ENCODE assay signal across 17 cellular contexts in the genomic region with DNA sequence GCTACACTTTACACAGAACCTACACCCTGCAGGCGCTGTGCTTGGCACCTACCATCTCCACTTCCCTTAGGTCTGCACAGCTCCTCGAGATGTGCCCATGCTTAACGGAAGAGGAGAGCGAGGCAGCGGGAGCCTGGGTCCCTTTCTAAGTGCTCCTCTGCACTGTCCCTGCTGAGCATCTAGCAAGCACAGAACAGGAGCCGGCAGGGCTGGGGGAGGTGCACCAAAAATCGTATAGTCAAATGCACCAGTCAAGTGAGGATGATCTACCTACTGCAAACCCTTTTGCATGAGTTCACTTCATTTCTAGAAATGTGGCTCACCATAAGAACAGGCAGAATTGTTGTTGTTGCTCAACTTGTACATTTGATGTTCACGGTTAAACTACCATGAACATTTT.
DNase-seq lines count a peak whose midpoint lies in the region; ATAC-seq and TF ChIP-seq lines count a peak whose summit lies in the region.
"Had no signal": no experiment of that assay in that cellular context is flagged by ENCODE, and none has a peak within 500 bp of the region (broad histone marks: within the 10 kb centered on the region; RNA-seq: fewer than 3 reads in every experiment).

No MANE protein-coding gene starts in this region.

- peaks cover 14% of the 10 kb centered on the region; the same call in 2 of the 3 replicates for H3K36me3 Mint-ChIP-seq in GM23338 (ENCODE audit: low read depth)
- H3K36me3 Mint-ChIP-seq in stimulated activated memory B cell treated with anti-CD40 and anti-IgM and Interleukin-4, amounts not matched to agents 10 μg/mL and 1 μg/mL and 100 μg/mL, for 72 hours, result peaks cover 57% of the 10 kb centered on the region
- H3K36me3 Mint-ChIP-seq: activated CD4-positive, alpha-beta memory T cell treated with anti-CD3 and anti-CD28 coated beads for 36 hours; CD8-positive, alpha-beta memory T cell had no signal

- ATAC-seq in GM23338 (peak; percentile 38; the same call in 1 of the 3 replicates), HG02885 (IDR thresholded peaks at IDR 0.05; ENCODE audit: poor library complexity, unreplicated experiment) (no peak), HG03135 (IDR thresholded peaks at IDR 0.05; ENCODE audit: unreplicated experiment) (no peak)
- no peak for ATAC-seq in stimulated activated memory B cell treated with anti-CD40 and anti-IgM and Interleukin-4, amounts not matched to agents 10 μg/mL and 1 μg/mL and 100 μg/mL, for 72 hours
- ATAC-seq: activated T-helper 17 cell treated with anti-CD3 and anti-CD28 coated beads, Interleukin-2, amount 50 U/mL, for 72 hours; PC-3 had no signal

- H3K27ac ChIP-seq in GM23338 (ENCODE audit: low read depth), result no peak overlapping the region
- peak overlapping the region; percentile 50 for H3K27ac ChIP-seq in angular gyrus (ENCODE audit: low read depth, low read length)
- peak overlapping the region; percentile 89 for H3K27ac ChIP-seq in mesodermal cell (ENCODE audit: low read depth, low read length, severe bottlenecking)
- peak overlapping the region; percentile 85 for H3K27ac ChIP-seq in smooth muscle cell (ENCODE audit: low read depth)

- H3K27ac Mint-ChIP-seq in GM23338, result no peak overlapping the region; the same call in 1 of the 2 replicates
- H3K27ac Mint-ChIP-seq in stimulated activated memory B cell treated with anti-CD40 and anti-IgM and Interleukin-4, amounts not matched to agents 10 μg/mL and 1 μg/mL and 100 μg/mL, for 72 hours, result no peak overlapping the region
- H3K27ac Mint-ChIP-seq: activated CD4-positive, alpha-beta memory T cell treated with anti-CD3 and anti-CD28 coated beads for 36 hours; activated T-helper 17 cell treated with anti-CD3 and anti-CD28 coated beads, Interleukin-2, amount 50 U/mL, for 72 hours; CD8-positive, alpha-beta memory T cell had no signal

- H3K27me3 ChIP-seq in GM23338 (ENCODE audit: insufficient read depth), result no peaks in the 10 kb centered on the region
- no peaks in the 10 kb centered on the region for H3K27me3 ChIP-seq in smooth muscle cell (ENCODE audit: low read depth)
- H3K27me3 ChIP-seq: ovary had no signal

- no peak overlapping the region for H3K4me3 Mint-ChIP-seq in GM23338
- no peak overlapping the region for H3K4me3 Mint-ChIP-seq in stimulated activated memory B cell treated with anti-CD40 and anti-IgM and Interleukin-4, amounts not matched to agents 10 μg/mL and 1 μg/mL and 100 μg/mL, for 72 hours
- H3K4me3 Mint-ChIP-seq: activated CD4-positive, alpha-beta memory T cell treated with anti-CD3 and anti-CD28 coated beads for 36 hours; activated T-helper 17 cell treated with anti-CD3 and anti-CD28 coated beads, Interleukin-2, amount 50 U/mL, for 72 hours; CD8-positive, alpha-beta memory T cell had no signal

- intact Hi-C loops in lower leg skin (cut with DNase I; ENCODE audit: low total_unique reads), result no loop called here

- H3K4me2 ChIP-seq in GM23338 (no peak overlapping the region), smooth muscle cell (peak overlapping the region; percentile 67)

- no peak for DNase-seq in GM23338 (ENCODE audit: low spot score)
- DNase-seq in smooth muscle cell (lab: John Stamatoyannopoulos, UW; ENCODE audit: unreplicated experiment), result no peak
- no peak for DNase-seq in lower leg skin (ENCODE audit: low spot score in 2 of 2)
- DNase-seq: activated CD4-positive, alpha-beta memory T cell treated with anti-CD3 and anti-CD28 coated beads for 36 hours; amniotic stem cell; CD8-positive, alpha-beta memory T cell; NCI-H2081; NCI-H526 treated with DMSO at 0.1 percent for 48 hours; ovary; PC-3; stimulated activated naive CD4-positive, alpha-beta T cell treated with Interleukin-2 at 50 U/mL for 16 hours had no signal

- WGBS in mesodermal cell (ENCODE audit: insufficient coverage in 2 of 2), 2 experiments, result 75 to 76% methylated on average over 7 to 8 of the region's 8 CpGs
- 88% methylated on average over 8 of the region's 8 CpGs for WGBS in smooth muscle cell (ENCODE audit: low lambda C conversion rate)
- WGBS in lower leg skin, 2 donors, result 75 to 77% methylated on average over 8 of the region's 8 CpGs

- H3K9me3 ChIP-seq in mesodermal cell (ENCODE audit: control insufficient read depth, low read length) (no peaks in the 10 kb centered on the region), smooth muscle cell (replicated peaks; ENCODE audit: low read depth) (no peaks in the 10 kb centered on the region)
- H3K9me3 ChIP-seq: ovary had no signal

- peaks cover 3% of the 10 kb centered on the region for H3K27me3 Mint-ChIP-seq in GM23338 (ENCODE audit: insufficient read depth, low read depth, poor library complexity)
- no peaks in the 10 kb centered on the region for H3K27me3 Mint-ChIP-seq in stimulated activated memory B cell treated with anti-CD40 and anti-IgM and Interleukin-4, amounts not matched to agents 10 μg/mL and 1 μg/mL and 100 μg/mL, for 72 hours
- H3K27me3 Mint-ChIP-seq: CD8-positive, alpha-beta memory T cell had no signal

- H3K9ac ChIP-seq in smooth muscle cell (ENCODE audit: low read depth), result no peak overlapping the region

- no peaks in the 10 kb centered on the region for H3K9me3 Mint-ChIP-seq in GM23338
- peaks cover 4% of the 10 kb centered on the region for H3K9me3 Mint-ChIP-seq in stimulated activated memory B cell treated with anti-CD40 and anti-IgM and Interleukin-4, amounts not matched to agents 10 μg/mL and 1 μg/mL and 100 μg/mL, for 72 hours
- H3K9me3 Mint-ChIP-seq: activated CD4-positive, alpha-beta memory T cell treated with anti-CD3 and anti-CD28 coated beads for 36 hours had no signal

- H3K4me3 ChIP-seq in GM23338, result no peak overlapping the region
- no peak overlapping the region for H3K4me3 ChIP-seq in mesodermal cell (ENCODE audit: extremely low read depth, insufficient read depth, low read length, poor library complexity, severe bottlenecking)
- no peak overlapping the region for H3K4me3 ChIP-seq in smooth muscle cell
- no peak overlapping the region for H3K4me3 ChIP-seq in lower leg skin (ENCODE audit: low read depth, poor library complexity, severe bottlenecking)
- H3K4me3 ChIP-seq: ovary had no signal

- H3K4me1 ChIP-seq in GM23338 (ENCODE audit: insufficient read depth) (peaks cover 9% of the 10 kb centered on the region; the same call in 1 of the 2 replicates), mesodermal cell (ENCODE audit: control insufficient read depth, insufficient read depth, low read length, poor library complexity, severe bottlenecking) (peaks cover 32% of the 10 kb centered on the region), smooth muscle cell (ENCODE audit: low read depth) (peaks cover 14% of the 10 kb centered on the region)

- H3K79me2 ChIP-seq in GM23338 (replicated peaks; ENCODE audit: insufficient read depth), result no peaks in the 10 kb centered on the region
- H3K79me2 ChIP-seq in smooth muscle cell (ENCODE audit: low read depth), result peaks cover 58% of the 10 kb centered on the region

- no peak overlapping the region for H2AFZ ChIP-seq in GM23338
- H2AFZ ChIP-seq in smooth muscle cell (ENCODE audit: low read depth), result no peak overlapping the region

- no peak for TF ChIP-seq POLR2A in lower leg skin (IDR thresholded peaks at IDR 0.05)

- no peaks in the 10 kb centered on the region for H3F3A ChIP-seq in GM23338 (replicated peaks; ENCODE audit: low read depth)
- H3F3A ChIP-seq in smooth muscle cell (ENCODE audit: low read depth), result peaks cover 9% of the 10 kb centered on the region

- H3K36me3 ChIP-seq in GM23338 (ENCODE audit: insufficient read depth), result no peaks in the 10 kb centered on the region
- H3K36me3 ChIP-seq in mesodermal cell (ENCODE audit: control insufficient read depth, insufficient read depth, low read length), result peaks cover 17% of the 10 kb centered on the region
- H3K36me3 ChIP-seq in smooth muscle cell (ENCODE audit: low read depth), result peaks cover 3% of the 10 kb centered on the region
- H3K36me3 ChIP-seq: ovary had no signal

- no peaks in the 10 kb centered on the region for H3K9me2 ChIP-seq in GM23338 (ENCODE audit: insufficient read depth)

- H3K4me1 Mint-ChIP-seq in GM23338, result peaks cover 17% of the 10 kb centered on the region
- no peaks in the 10 kb centered on the region for H3K4me1 Mint-ChIP-seq in stimulated activated memory B cell treated with anti-CD40 and anti-IgM and Interleukin-4, amounts not matched to agents 10 μg/mL and 1 μg/mL and 100 μg/mL, for 72 hours
- H3K4me1 Mint-ChIP-seq: activated T-helper 17 cell treated with anti-CD3 and anti-CD28 coated beads, Interleukin-2, amount 50 U/mL, for 72 hours; CD8-positive, alpha-beta memory T cell had no signal

- TF ChIP-seq CTCF in GM23338 (conservative IDR thresholded peaks at IDR 0.05; ENCODE audit: low read depth in 2 of 2) (no peak), smooth muscle cell (IDR thresholded peaks at IDR 0.05; ENCODE audit: borderline replicate concordance, insufficient read depth, poor library complexity, severe bottlenecking) (no peak), lower leg skin (IDR thresholded peaks at IDR 0.05) (no peak)

- H4K20me1 ChIP-seq in GM23338 (replicated peaks; ENCODE audit: insufficient read depth) (no peaks in the 10 kb centered on the region), smooth muscle cell (ENCODE audit: low read depth) (peaks cover 40% of the 10 kb centered on the region)

TF ChIP-seq in GM23338, 12 proteins besides CTCF, POLR2A, EP300 and RAD21 (continues in another document):
- TF ChIP-seq ZNF114 (CRISPR knock-in tag; IDR thresholded peaks at IDR 0.05) (no peak), EZH2phosphoT487 (IDR thresholded peaks at IDR 0.05; ENCODE audit: unreplicated experiment) (no peak), STAT1 (IDR thresholded peaks at IDR 0.05; ENCODE audit: unreplicated experiment) (no peak), NANOG (IDR thresholded peaks at IDR 0.05; ENCODE audit: borderline replicate concordance) (no peak)
